ENCODE assay signal across 8 cellular contexts in the genomic region with DNA sequence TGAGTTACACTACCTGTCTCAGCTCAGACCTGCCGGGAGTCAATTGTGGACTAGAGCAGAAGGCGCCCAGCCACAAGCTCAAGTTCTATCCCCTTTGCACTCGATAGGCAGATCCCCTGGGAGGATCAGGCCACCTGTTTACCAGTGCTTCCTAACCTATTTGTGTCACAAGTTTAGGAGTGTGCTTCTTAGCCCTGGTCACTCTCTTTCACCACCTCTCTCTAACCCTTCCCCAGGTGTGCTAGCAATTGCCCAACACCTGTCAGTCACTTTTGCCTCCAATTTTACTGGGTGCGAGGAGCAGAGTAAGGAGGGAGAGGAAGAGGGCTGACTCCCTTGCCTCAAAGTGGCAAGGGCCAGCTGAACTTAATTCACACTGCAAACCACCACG. TPM values are rescaled to one million over a fixed set of nuclear protein-coding genes. Genes with fewer than 3 reads are reported as not detected.
DNase-seq lines count a peak whose midpoint lies in the region; ATAC-seq lines count a peak whose summit lies in the region.

No MANE protein-coding gene starts in this region.

- H3K27ac ChIP-seq in iPS-18a (ENCODE audit: low read length), result peak overlapping the region; percentile 52

- H3K36me3 ChIP-seq in iPS-18a (ENCODE audit: control insufficient read depth, low read depth, low read length), result peaks cover 4% of the 10 kb centered on the region

- peak overlapping the region; percentile 86 for H3K4me3 ChIP-seq in iPS-18a (ENCODE audit: low read length)

- H3K9me3 Mint-ChIP-seq in activated T-cell treated with anti-CD3 and anti-CD28 coated beads, Interleukin-2, amount 50 U/mL, for 4 hours, result no peaks in the 10 kb centered on the region
- no peaks in the 10 kb centered on the region for H3K9me3 Mint-ChIP-seq in stimulated activated memory B cell treated with anti-CD40 and anti-IgM and Interleukin-4, amounts not matched to agents 10 μg/mL and 1 μg/mL and 100 μg/mL, for 72 hours

- peak; percentile 9 for DNase-seq in NCI-H1694 treated with DMSO at 0.1 percent for 48 hours (lab: John Stamatoyannopoulos, UW)
- DNase-seq in NCI-H1694 (lab: John Stamatoyannopoulos, UW), result no peak
- DNase-seq in activated T-cell treated with anti-CD3 and anti-CD28 coated beads, Interleukin-2, amount 50 U/mL, for 4 hours, result no peak
- no peak for DNase-seq in T-helper 9 cell
- DNase-seq in putamen (ENCODE audit: low spot score), result no peak

- peak overlapping the region; percentile 93 for H3K27ac Mint-ChIP-seq in stimulated activated memory B cell treated with anti-CD40 and anti-IgM and Interleukin-4, amounts not matched to agents 10 μg/mL and 1 μg/mL and 100 μg/mL, for 72 hours

- H3K36me3 Mint-ChIP-seq in activated T-cell treated with anti-CD3 and anti-CD28 coated beads, Interleukin-2, amount 50 U/mL, for 4 hours (ENCODE audit: insufficient read depth), result peaks cover 5% of the 10 kb centered on the region
- no peaks in the 10 kb centered on the region for H3K36me3 Mint-ChIP-seq in stimulated activated memory B cell treated with anti-CD40 and anti-IgM and Interleukin-4, amounts not matched to agents 10 μg/mL and 1 μg/mL and 100 μg/mL, for 72 hours

- peak overlapping the region; percentile 95 for H3K4me3 Mint-ChIP-seq in activated T-cell treated with anti-CD3 and anti-CD28 coated beads, Interleukin-2, amount 50 U/mL, for 4 hours
- H3K4me3 Mint-ChIP-seq in stimulated activated memory B cell treated with anti-CD40 and anti-IgM and Interleukin-4, amounts not matched to agents 10 μg/mL and 1 μg/mL and 100 μg/mL, for 72 hours, result peak overlapping the region; percentile 85

- no peaks in the 10 kb centered on the region for H3K27me3 ChIP-seq in iPS-18a (ENCODE audit: control insufficient read depth, insufficient read depth, low read length)

- H3K27me3 Mint-ChIP-seq in activated T-cell treated with anti-CD3 and anti-CD28 coated beads, Interleukin-2, amount 50 U/mL, for 4 hours (ENCODE audit: low read depth), result no peaks in the 10 kb centered on the region
- no peaks in the 10 kb centered on the region for H3K27me3 Mint-ChIP-seq in stimulated activated memory B cell treated with anti-CD40 and anti-IgM and Interleukin-4, amounts not matched to agents 10 μg/mL and 1 μg/mL and 100 μg/mL, for 72 hours

- peaks cover 22% of the 10 kb centered on the region for H3K4me1 ChIP-seq in iPS-18a (ENCODE audit: control insufficient read depth, low read depth, low read length)

- ATAC-seq in HG03457 (IDR thresholded peaks at IDR 0.05; ENCODE audit: unreplicated experiment), result peak; percentile 11
- no peak for ATAC-seq in activated T-cell treated with anti-CD3 and anti-CD28 coated beads, Interleukin-2, amount 50 U/mL, for 4 hours
- no peak for ATAC-seq in stimulated activated memory B cell treated with anti-CD40 and anti-IgM and Interleukin-4, amounts not matched to agents 10 μg/mL and 1 μg/mL and 100 μg/mL, for 72 hours

- H3K9me3 ChIP-seq in iPS-18a (ENCODE audit: control insufficient read depth, low read depth, low read length), result no peaks in the 10 kb centered on the region

- H3K9ac ChIP-seq in iPS-18a (ENCODE audit: low read length), result peak overlapping the region; percentile 83

- peaks cover 41% of the 10 kb centered on the region for H3K4me1 Mint-ChIP-seq in activated T-cell treated with anti-CD3 and anti-CD28 coated beads, Interleukin-2, amount 50 U/mL, for 4 hours (ENCODE audit: low read depth)
- peaks cover 28% of the 10 kb centered on the region for H3K4me1 Mint-ChIP-seq in stimulated activated memory B cell treated with anti-CD40 and anti-IgM and Interleukin-4, amounts not matched to agents 10 μg/mL and 1 μg/mL and 100 μg/mL, for 72 hours

RNA-seq across cellular contexts. Expression of a gene that starts 0.7 kb away (rescaled TPM):
- 10 to 100 TPM; 17.9 to 24.0 (median 21.6) TPM for total RNA-seq in activated T-cell treated with anti-CD3 and anti-CD28 coated beads, Interleukin-2, amount 50 U/mL, for 4 hours
